Comparison of ENCODE assay signal across 9 cellular contexts in the genomic region with DNA sequence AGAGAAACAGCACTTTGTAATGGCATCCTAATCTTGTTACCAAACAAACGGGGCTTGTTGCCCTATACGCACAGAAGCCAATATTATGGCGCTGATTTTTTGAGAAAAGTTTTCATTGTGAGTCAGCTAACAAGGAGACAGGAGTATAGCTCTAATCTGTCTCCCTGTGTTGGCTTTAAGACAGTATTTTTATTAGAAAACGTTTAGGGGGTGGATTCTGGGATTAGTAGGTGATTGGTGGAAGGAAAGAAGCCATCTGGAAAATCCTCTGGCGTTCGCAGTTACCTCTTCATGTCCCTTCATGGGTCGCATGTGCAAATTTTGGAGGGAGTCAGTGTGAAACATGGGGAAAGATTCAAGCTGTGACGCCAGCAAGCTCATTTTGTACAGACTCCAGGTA. TPM values are rescaled to one million over a fixed set of nuclear protein-coding genes. Genes with fewer than 3 reads are reported as not detected.
A peak's percentile ranks its signal among the peaks of the same experiment; 100 is the strongest.
DNase-seq lines count a peak whose midpoint lies in the region; ATAC-seq, FAIRE-seq and TF ChIP-seq lines count a peak whose summit lies in the region.
"Had no signal": no experiment of that assay in that cellular context is flagged by ENCODE, and none has a peak within 500 bp of the region (broad histone marks: within the 10 kb centered on the region; RNA-seq: fewer than 3 reads in every experiment).

No MANE protein-coding gene starts in this region.

- peak overlapping the region; percentile 90; the same call in 1 of the 2 replicates for H2AFZ ChIP-seq in K562 (ENCODE audit: low read depth, low read length)

- peaks cover 0 to 10% of the 10 kb centered on the region in 2 experiments; a peak in 1 of 5 replicates for H3K4me1 ChIP-seq in K562 (replicated peaks in 1 of 2; ENCODE audit: control insufficient read depth in 2 of 2, insufficient read depth in 2 of 2, low read length in 2 of 2)
- peaks cover 17% of the 10 kb centered on the region for H3K4me1 ChIP-seq in lower lobe of right lung
- H3K4me1 ChIP-seq in upper lobe of right lung = no peaks in the 10 kb centered on the region

- H3K27ac ChIP-seq in K562 (ENCODE audit: extremely low read depth, low read depth, low read length) (no peak overlapping the region), lower lobe of right lung (peak overlapping the region; percentile 94), upper lobe of right lung (peak overlapping the region; percentile 92)

- FAIRE-seq in K562 (lab: Jason Lieb, UNC) = no peak

- H4K20me1 ChIP-seq in K562 (replicated peaks; ENCODE audit: control insufficient read depth, insufficient read depth, low read length) = no peaks in the 10 kb centered on the region

- no peak for TF ChIP-seq POLR2A in K562 (conservative IDR thresholded peaks at IDR 0.05)

- H3K36me3 ChIP-seq in K562 (ENCODE audit: control insufficient read depth, insufficient read depth, low read length) = peaks cover 2% of the 10 kb centered on the region; the same call in 1 of the 3 replicates
- H3K36me3 ChIP-seq in lower lobe of right lung = no peaks in the 10 kb centered on the region
- no peaks in the 10 kb centered on the region for H3K36me3 ChIP-seq in upper lobe of right lung

- no peaks in the 10 kb centered on the region for H3K9me3 Mint-ChIP-seq in activated naive CD4-positive, alpha-beta T cell treated with anti-CD3 and anti-CD28 coated beads, Interleukin-2, amount 10 ng/mL, durations not matched to agents 7 days and 5 days

- H3K4me3 ChIP-seq in K562 = 0 out of 2 replicates have a peak overlapping the region, but pooled peaks have one; percentile 67
- peak overlapping the region; percentile 91 for H3K4me3 ChIP-seq in lower lobe of right lung
- peak overlapping the region; percentile 89 for H3K4me3 ChIP-seq in upper lobe of right lung

- in situ Hi-C loops in K562 (cut with MboI) = no loop called here

- H3K27ac Mint-ChIP-seq in activated naive CD4-positive, alpha-beta T cell treated with anti-CD3 and anti-CD28 coated beads, Interleukin-2, amount 10 ng/mL, durations not matched to agents 7 days and 5 days = no peak overlapping the region

- 27% methylated on average over 8 of the region's 8 CpGs for WGBS in K562 (ENCODE audit: insufficient coverage, low coverage, missing lambda C conversion rate)

- no peak for TF ChIP-seq RAD21 in K562 (CRISPR knock-in tag; conservative IDR thresholded peaks at IDR 0.05 in 1 of 2, IDR thresholded peaks at IDR 0.05 in 1 of 2)

- peaks cover 4% of the 10 kb centered on the region; the same call in 1 of the 3 replicates for H3K79me2 ChIP-seq in K562 (ENCODE audit: control insufficient read depth, insufficient read depth, low read length)

- H3K9me1 ChIP-seq in K562 (ENCODE audit: control insufficient read depth, insufficient read depth, low read length) = no peaks in the 10 kb centered on the region

- CTCF ChIA-PET in activated naive CD4-positive, alpha-beta T cell treated with anti-CD3 and anti-CD28 coated beads, Interleukin-2, amount 10 ng/mL, durations not matched to agents 7 days and 5 days (lab: Charles Lee) = interaction anchor here (1.2 kb wide), 1 partner anchor 23 kb away, joined by 3 read pairs; no protein-coding TSS in a partner anchor
- CTCF ChIA-PET in K562 (lab: Yijun Ruan, JAX; ENCODE audit: low intra/inter-chr PET ratio) = no interaction called here

- H3K9ac ChIP-seq in K562 (ENCODE audit: insufficient read depth in 1 of 2, low read depth in 2 of 2, low read length in 2 of 2) = no peak overlapping the region

- no TSS peak for BruUV-seq in K562 (replicated peaks; lab: Mats Ljungman, UMichigan)

- no peaks in the 10 kb centered on the region for H3K9me3 ChIP-seq in K562 (replicated peaks; ENCODE audit: control insufficient read depth, insufficient read depth, low read depth, low read length)
- no peaks in the 10 kb centered on the region for H3K9me3 ChIP-seq in lower lobe of right lung
- no peaks in the 10 kb centered on the region for H3K9me3 ChIP-seq in upper lobe of right lung

- H3K4me3 Mint-ChIP-seq in activated naive CD4-positive, alpha-beta T cell treated with anti-CD3 and anti-CD28 coated beads, Interleukin-2, amount 10 ng/mL, durations not matched to agents 7 days and 5 days = peak overlapping the region; percentile 95

- ATAC-seq in K562 (no peak), lower lobe of right lung (no peak), upper lobe of right lung (no peak), GM19397 (IDR thresholded peaks at IDR 0.05; ENCODE audit: unreplicated experiment) (no peak)

- POLR2A ChIA-PET in K562 (lab: Yijun Ruan, JAX) = no interaction called here

- H3K27me3 ChIP-seq in K562 (ENCODE audit: control insufficient read depth in 2 of 2, insufficient read depth in 2 of 2, low read length in 2 of 2) = no peaks in the 10 kb centered on the region
- H3K27me3 ChIP-seq in lower lobe of right lung (ENCODE audit: low read depth) = no peaks in the 10 kb centered on the region
- H3K27me3 ChIP-seq in upper lobe of right lung = no peaks in the 10 kb centered on the region

- H3K4me2 ChIP-seq in K562 (ENCODE audit: insufficient read depth, low read length) = no peak overlapping the region

- H3K4me1 Mint-ChIP-seq in activated naive CD4-positive, alpha-beta T cell treated with anti-CD3 and anti-CD28 coated beads, Interleukin-2, amount 10 ng/mL, durations not matched to agents 7 days and 5 days = peaks cover 36% of the 10 kb centered on the region

- H3K36me3 Mint-ChIP-seq in activated naive CD4-positive, alpha-beta T cell treated with anti-CD3 and anti-CD28 coated beads, Interleukin-2, amount 10 ng/mL, durations not matched to agents 7 days and 5 days = peaks cover 4% of the 10 kb centered on the region

- no peak for DNase-seq in activated naive CD4-positive, alpha-beta T cell treated with anti-CD3 and anti-CD28 coated beads, Interleukin-2, amount 10 ng/mL, durations not matched to agents 7 days and 5 days
- no peak for DNase-seq in activated naive CD4-positive, alpha-beta T cell treated with Interleukin-2 at 50 U/mL for 16 hours
- DNase-seq in K562 (ENCODE audit: extremely low read depth in 1 of 4, low spot score in 3 of 4) (no peak), lower lobe of right lung (no peak), upper lobe of right lung (no peak), activated gamma-delta T cell (lab: John Stamatoyannopoulos, UW) (no peak), NCI-H2107 treated with DMSO at 0.1 percent for 48 hours (lab: John Stamatoyannopoulos, UW; ENCODE audit: unreplicated experiment) (no peak)

- TF ChIP-seq CTCF in K562 (IDR thresholded peaks at IDR 0.05 in 2 of 3, conservative IDR thresholded peaks at IDR 0.05 in 1 of 3; ENCODE audit: insufficient read depth in 2 of 3, low read depth in 1 of 3, low read length in 3 of 3) (no peak), lower lobe of right lung (IDR thresholded peaks at IDR 0.05) (no peak), upper lobe of right lung (IDR thresholded peaks at IDR 0.05) (no peak)

- no peaks in the 10 kb centered on the region for H3K27me3 Mint-ChIP-seq in activated naive CD4-positive, alpha-beta T cell treated with anti-CD3 and anti-CD28 coated beads, Interleukin-2, amount 10 ng/mL, durations not matched to agents 7 days and 5 days

- intact Hi-C loops in K562 (cut with micrococcal nuclease) = no loop called here
- intact Hi-C loops in lower lobe of right lung (cut with DNase I) = no loop called here
- intact Hi-C loops in upper lobe of right lung (cut with DNase I) = no loop called here

- no peak for TF ChIP-seq EP300 in K562 (IDR thresholded peaks at IDR 0.05; ENCODE audit: low read length)

TF ChIP-seq in K562, 482 proteins besides CTCF, POLR2A, EP300 and RAD21 (continues in another document):
- TF ChIP-seq PHF20 (IDR thresholded peaks at IDR 0.05; ENCODE audit: partially characterized antibody) (no peak), ZNF239 (CRISPR knock-in tag; IDR thresholded peaks at IDR 0.05) (no peak), ZNF668 (CRISPR knock-in tag; IDR thresholded peaks at IDR 0.05) (no peak)

RNA-seq across cellular contexts. Expression of a gene that starts 0.7 kb away (rescaled TPM):
- 12.9 and 36.7 TPM in 2 replicates for total RNA-seq in K562 (2011; cell fraction: chromatin; rRNA removed; ENCODE audit: low replicate concordance)
- 10.2 and 13.0 TPM in 2 replicates for total RNA-seq in K562 (2011; cell fraction: nucleolus; rRNA removed)
- total RNA-seq in K562 (2011; cell fraction: nucleoplasm; rRNA removed) = 15.5 and 33.6 TPM in 2 replicates
- total RNA-seq in K562 (2014; rRNA removed) (6.2 and 13.6 TPM in 2 replicates), K562 (2014; rRNA removed; fragmentation: Illumina TruSeq; extraction: Trizol) (17.9 and 19.2 TPM in 2 replicates), K562 (2015; rRNA removed; fragmentation: Illumina TruSeq; extraction: Trizol) (14.9 and 15.8 TPM in 2 replicates), K562 (2021) (13.5 and 14.3 TPM in 2 replicates), lower lobe of right lung (13.9 TPM), upper lobe of right lung (13.7 TPM)
- polyA plus RNA-seq in K562 (2011; rRNA removed) (17.9 and 18.4 TPM in 2 replicates), K562 (2014; fragmentation: Illumina TruSeq; extraction: Trizol) (14.5 and 18.0 TPM in 2 replicates), K562 (2014; fragmentation: Nextera tagmentation; extraction: Ambion mirVana) (10 to 100 TPM; 20.8 to 25.6 TPM), K562 (2014; rRNA removed) (11.9 TPM in 2 replicates)
- 6.7 and 14.2 TPM in 2 replicates for polyA plus RNA-seq in K562 (2011; cell fraction: cytosol; rRNA removed)
- 18.1 and 34.4 TPM in 2 replicates for polyA plus RNA-seq in K562 (2011; cell fraction: nucleus; rRNA removed)
- 7.5 and 11.3 TPM in 2 replicates for polyA plus RNA-seq in K562 (2012)
- 13.0 and 14.1 TPM in 2 replicates for polyA minus RNA-seq in K562 (2011; rRNA and poly(A)+ RNA removed)
- 4.8 and 5.6 TPM in 2 replicates for polyA minus RNA-seq in K562 (2011; cell fraction: cytosol; rRNA and poly(A)+ RNA removed)
- polyA minus RNA-seq in K562 (2011; cell fraction: nucleus; rRNA and poly(A)+ RNA removed) = 5.8 and 11.1 TPM in 2 replicates

RNA-seq across cellular contexts. Expression of a gene that starts 54.4 kb away (rescaled TPM):
- total RNA-seq in K562 (2011; cell fraction: chromatin; rRNA removed; ENCODE audit: low replicate concordance) = not detected in 2 replicates
- total RNA-seq in K562 (2011; cell fraction: nucleolus; rRNA removed) = not detected in 2 replicates
- not detected in 2 replicates for total RNA-seq in K562 (2011; cell fraction: nucleoplasm; rRNA removed)
- not detected in 2 replicates for total RNA-seq in K562 (2014; rRNA removed)
- total RNA-seq in K562 (2014; rRNA removed; fragmentation: Illumina TruSeq; extraction: Trizol) = not detected in 2 replicates
- total RNA-seq in K562 (2015; rRNA removed; fragmentation: Illumina TruSeq; extraction: Trizol) = not detected in 2 replicates
- not detected in 2 replicates for total RNA-seq in K562 (2021)
- not detected in 2 replicates for polyA plus RNA-seq in K562 (2011; rRNA removed)
- polyA plus RNA-seq in K562 (2011; cell fraction: cytosol; rRNA removed) = not detected in 2 replicates
- polyA plus RNA-seq in K562 (2011; cell fraction: nucleus; rRNA removed) = 0.06 TPM in 1 of 2 replicates, not detected in the other
- 0.12 TPM in 1 of 2 replicates, not detected in the other for polyA plus RNA-seq in K562 (2012)
- not detected in 2 replicates for polyA plus RNA-seq in K562 (2014; fragmentation: Illumina TruSeq; extraction: Trizol)
- polyA plus RNA-seq in K562 (2014; fragmentation: Nextera tagmentation; extraction: Ambion mirVana) = under 1 TPM; 0.03 to 0.08 TPM
- not detected in 2 replicates for polyA plus RNA-seq in K562 (2014; rRNA removed)
- polyA minus RNA-seq in K562 (2011; rRNA and poly(A)+ RNA removed) = not detected in 2 replicates
- not detected in 2 replicates for polyA minus RNA-seq in K562 (2011; cell fraction: cytosol; rRNA and poly(A)+ RNA removed)
- not detected in 2 replicates for polyA minus RNA-seq in K562 (2011; cell fraction: nucleus; rRNA and poly(A)+ RNA removed)
- 0.30 TPM for total RNA-seq in lower lobe of right lung
- 0.17 TPM for total RNA-seq in upper lobe of right lung
- total RNA-seq: T-helper 2 cell treated with Interferon-gamma antibody and Interleukin-4, amounts not matched to agents 100 ng/mL and 5 ng/mL, for 36 hours had no signal
